Comparison of ENCODE assay signal across 9 cellular contexts in genomic region chr20:45347297-45347935, GRCh38. TPM values are rescaled to one million over a fixed set of nuclear protein-coding genes. Genes with fewer than 3 reads are reported as not detected.
DNase-seq lines count a peak whose midpoint lies in the region; ATAC-seq and TF ChIP-seq lines count a peak whose summit lies in the region.
"Had no signal": no experiment of that assay in that cellular context is flagged by ENCODE, and none has a peak within 500 bp of the region (broad histone marks: within the 10 kb centered on the region; RNA-seq: fewer than 3 reads in every experiment).

No MANE protein-coding gene starts in this region.

- DNase-seq in activated naive CD4-positive, alpha-beta T cell treated with anti-CD3 and anti-CD28 coated beads, Interleukin-2, amount 50 U/mL, for 16 hours: no peak
- DNase-seq in mesendoderm: no peak
- DNase-seq in vagina (ENCODE audit: extremely low spot score in 2 of 2): no peak
- no peak for DNase-seq in RPMI8226
- no peak for DNase-seq in nucleus accumbens (lab: John Stamatoyannopoulos, UW)

- peak overlapping the region; percentile 39 for H3K4me2 ChIP-seq in mesendoderm (ENCODE audit: low read length)

- no peak overlapping the region for H2BK15ac ChIP-seq in mesendoderm (replicated peaks; ENCODE audit: low read depth)

- no peaks in the 10 kb centered on the region for H3K36me3 Mint-ChIP-seq in activated naive CD4-positive, alpha-beta T cell treated with anti-CD3 and anti-CD28 coated beads, Interleukin-2, amount 50 U/mL, for 24 hours

- H3K27ac Mint-ChIP-seq in activated naive CD4-positive, alpha-beta T cell treated with anti-CD3 and anti-CD28 coated beads, Interleukin-2, amount 50 U/mL, for 24 hours: no peak overlapping the region

- no peak for TF ChIP-seq POLR2A in vagina (IDR thresholded peaks at IDR 0.05)

- H2BK5ac ChIP-seq in mesendoderm (ENCODE audit: low read length): peak overlapping the region; percentile 45

- intact Hi-C loops in vagina (cut with DNase I): no loop called here

- H3K4me3 ChIP-seq in mesendoderm (ENCODE audit: low read length) (peak overlapping the region; percentile 70), vagina (peak overlapping the region; percentile 53 to 76)

- H3K79me1 ChIP-seq in mesendoderm (ENCODE audit: low read length): peaks cover 16% of the 10 kb centered on the region

- H3K4ac ChIP-seq in mesendoderm (ENCODE audit: low read depth, low read length): peak overlapping the region; percentile 82

- no peaks in the 10 kb centered on the region for H3K27me3 ChIP-seq in mesendoderm (ENCODE audit: insufficient read depth, low read length, poor library complexity)
- H3K27me3 ChIP-seq in vagina: no peaks in the 10 kb centered on the region

- TF ChIP-seq CTCF in vagina (IDR thresholded peaks at IDR 0.05): no peak

- H3K36me3 ChIP-seq in mesendoderm (ENCODE audit: control insufficient read depth, insufficient read depth, low read length) (no peaks in the 10 kb centered on the region), vagina (no peaks in the 10 kb centered on the region)

- H3K4me3 Mint-ChIP-seq in activated naive CD4-positive, alpha-beta T cell treated with anti-CD3 and anti-CD28 coated beads, Interleukin-2, amount 50 U/mL, for 24 hours: peak overlapping the region; percentile 86

- peak overlapping the region; percentile 92 for H3K56ac ChIP-seq in mesendoderm (ENCODE audit: low read length)

- peak overlapping the region; percentile 25 for H3K18ac ChIP-seq in mesendoderm (ENCODE audit: low read length)

- WGBS in mesendoderm (ENCODE audit: extremely low coverage, insufficient coverage, low lambda C conversion rate): no CpG with 5 or more reads among the region's 10 CpGs

- H3K4me1 ChIP-seq in mesendoderm (ENCODE audit: control insufficient read depth, low read depth, low read length) (peaks cover 37% of the 10 kb centered on the region), vagina (peaks cover 60% of the 10 kb centered on the region)

- H2AK5ac ChIP-seq in mesendoderm (ENCODE audit: low read length): no peak overlapping the region

- peaks cover 4% of the 10 kb centered on the region for H3K27me3 Mint-ChIP-seq in activated naive CD4-positive, alpha-beta T cell treated with anti-CD3 and anti-CD28 coated beads, Interleukin-2, amount 50 U/mL, for 24 hours

- ATAC-seq in HG03342 (IDR thresholded peaks at IDR 0.05; ENCODE audit: unreplicated experiment): no peak

- H3K9ac ChIP-seq in mesendoderm (ENCODE audit: low read length): peak overlapping the region; percentile 72

- no peak overlapping the region for H3K23ac ChIP-seq in mesendoderm (ENCODE audit: low read length)

- H3K9me3 Mint-ChIP-seq in activated naive CD4-positive, alpha-beta T cell treated with anti-CD3 and anti-CD28 coated beads, Interleukin-2, amount 50 U/mL, for 24 hours: no peaks in the 10 kb centered on the region

- H4K8ac ChIP-seq in mesendoderm (ENCODE audit: low read depth, low read length): no peak overlapping the region

- peaks cover 40% of the 10 kb centered on the region for H3K79me2 ChIP-seq in mesendoderm (ENCODE audit: control insufficient read depth, insufficient read depth, low read length)

- H3K27ac ChIP-seq in cingulate gyrus (ENCODE audit: low read depth, low read length) (peak overlapping the region; percentile 81), mesendoderm (ENCODE audit: low read depth, low read length) (no peak overlapping the region), vagina (peak overlapping the region; percentile 91)

- H3K4me1 Mint-ChIP-seq in activated naive CD4-positive, alpha-beta T cell treated with anti-CD3 and anti-CD28 coated beads, Interleukin-2, amount 50 U/mL, for 24 hours: peaks cover 10% of the 10 kb centered on the region

- H2BK120ac ChIP-seq in mesendoderm (ENCODE audit: low read depth, low read length): no peak overlapping the region

- H4K5ac ChIP-seq in mesendoderm (ENCODE audit: low read length): no peak overlapping the region

- H3K9me3 ChIP-seq in vagina: no peaks in the 10 kb centered on the region

RNA-seq across cellular contexts. Expression of gene SDC4, which starts 0.8 kb away (rescaled TPM):
- 33.0 TPM for polyA plus RNA-seq in mesendoderm (2013, experiment 1 of 2)
- 33.2 TPM for polyA plus RNA-seq in mesendoderm (2013, experiment 2 of 2)
- 62.6 TPM for total RNA-seq in vagina

RNA-seq across cellular contexts. Expression of gene SYS1, which starts 15.5 kb away (rescaled TPM):
- polyA plus RNA-seq in mesendoderm (2013, experiment 1 of 2): 13.8 TPM
- polyA plus RNA-seq in mesendoderm (2013, experiment 2 of 2): 13.5 TPM
- 44.9 TPM for total RNA-seq in vagina

RNA-seq across cellular contexts. Expression of gene TP53TG5, which starts 30.7 kb away (rescaled TPM):
- 0.07 TPM for polyA plus RNA-seq in mesendoderm (2013, experiment 1 of 2)
- polyA plus RNA-seq in mesendoderm (2013, experiment 2 of 2): not detected
- total RNA-seq in vagina: not detected

RNA-seq across cellular contexts. Expression of gene MATN4, which starts 39.3 kb away (rescaled TPM):
- polyA plus RNA-seq in mesendoderm (2013, experiment 1 of 2): 0.98 TPM
- polyA plus RNA-seq in mesendoderm (2013, experiment 2 of 2): 1.0 TPM
- total RNA-seq in vagina: not detected

RNA-seq across cellular contexts. Expression of gene RBPJL, which starts 40.8 kb away (rescaled TPM):
- 0.25 TPM for polyA plus RNA-seq in mesendoderm (2013, experiment 1 of 2)
- polyA plus RNA-seq in mesendoderm (2013, experiment 2 of 2): 0.24 TPM
- total RNA-seq in vagina: not detected
- total RNA-seq: T-helper 2 cell treated with Interferon-gamma antibody and Interleukin-4, amounts not matched to agents 100 ng/mL and 5 ng/mL, for 36 hours had no signal
